In the genomic region with DNA sequence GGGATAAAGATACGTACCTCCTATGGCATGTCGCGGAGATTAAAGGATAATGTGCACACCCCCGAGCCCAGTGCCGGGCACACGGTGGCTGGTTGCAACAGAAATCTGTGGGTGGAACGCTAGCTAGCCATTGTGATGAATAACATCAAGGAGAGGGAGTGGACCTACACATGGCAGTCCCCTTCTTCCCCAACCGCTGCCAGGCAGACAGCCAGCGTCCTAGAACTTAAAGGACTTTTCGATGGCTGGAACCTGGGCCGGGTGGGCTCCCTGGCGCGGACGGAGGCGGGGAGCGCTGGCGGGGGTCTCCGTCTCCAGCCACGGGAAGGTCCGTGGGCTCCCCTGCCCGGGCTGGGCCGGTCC, we compare ENCODE assay signal across 8 cellular contexts. TPM values are rescaled to one million over a fixed set of nuclear protein-coding genes. Genes with fewer than 3 reads are reported as not detected.
DNase-seq lines count a peak whose midpoint lies in the region; ATAC-seq, FAIRE-seq and TF ChIP-seq lines count a peak whose summit lies in the region.

No MANE protein-coding gene starts in this region.

- DNase-seq in Peyer's patch (no peak), esophagus squamous epithelium (lab: John Stamatoyannopoulos, UW) (no peak), ovary (no peak), D721Med (ENCODE audit: insufficient read length, low spot score) (no peak)

- ATAC-seq in GM19395 (IDR thresholded peaks at IDR 0.05; ENCODE audit: unreplicated experiment) = peak; percentile 12
- no peak for ATAC-seq in HG03565 (IDR thresholded peaks at IDR 0.05; ENCODE audit: unreplicated experiment)
- ATAC-seq in GM18519 (IDR thresholded peaks at IDR 0.05; ENCODE audit: low FRiP score, unreplicated experiment) = no peak
- no peak for ATAC-seq in GM19463 (IDR thresholded peaks at IDR 0.05; ENCODE audit: unreplicated experiment)

- peak overlapping the region; percentile 45 to 83 (median 58) for H3K4me3 ChIP-seq in Peyer's patch
- H3K4me3 ChIP-seq in esophagus squamous epithelium = peak overlapping the region; percentile 59 to 89 (median 77)
- H3K4me3 ChIP-seq in ovary = peak overlapping the region; percentile 61

- H3K4me1 ChIP-seq in Peyer's patch (peaks cover 0 to 11% (median 8%) of the 10 kb centered on the region in 4 donors), esophagus squamous epithelium (peaks cover 5 to 54% (median 5%) of the 10 kb centered on the region in 3 donors), ovary (ENCODE audit: insufficient read depth) (peaks cover 7% of the 10 kb centered on the region)

- peaks cover 0 to 8% of the 10 kb centered on the region in 2 donors for H3K27me3 ChIP-seq in Peyer's patch
- peaks cover 0 to 63% (median 0%) of the 10 kb centered on the region in 4 donors for H3K27me3 ChIP-seq in esophagus squamous epithelium
- H3K27me3 ChIP-seq in ovary = no peaks in the 10 kb centered on the region

- H3K36me3 ChIP-seq in Peyer's patch = no peaks in the 10 kb centered on the region
- no peaks in the 10 kb centered on the region for H3K36me3 ChIP-seq in esophagus squamous epithelium
- no peaks in the 10 kb centered on the region for H3K36me3 ChIP-seq in ovary

- TF ChIP-seq POLR2A in Peyer's patch (IDR thresholded peaks at IDR 0.05) = no peak
- no peak for TF ChIP-seq POLR2A in esophagus squamous epithelium (IDR thresholded peaks at IDR 0.05)
- no peak for TF ChIP-seq POLR2A in ovary (IDR thresholded peaks at IDR 0.05)

- intact Hi-C loops in esophagus squamous epithelium (cut with DNase I) (loop anchor here (10.0 kb wide), 1 partner anchor 205 kb away; no protein-coding TSS in a partner anchor), ovary (cut with DNase I) (loop anchor here in 1 of 4 donors (5.0 kb wide), 1 partner anchor 208 kb away; no protein-coding TSS in a partner anchor)

- H3K9me3 ChIP-seq in Peyer's patch (no peaks in the 10 kb centered on the region), esophagus squamous epithelium (no peaks in the 10 kb centered on the region), ovary (no peaks in the 10 kb centered on the region)

- H3K27ac ChIP-seq in Peyer's patch = peak overlapping the region; percentile 49 to 85 (median 66)
- H3K27ac ChIP-seq in esophagus squamous epithelium = peak overlapping the region; percentile 81 to 93 (median 84)
- peak overlapping the region; percentile 89 to 91 for H3K27ac ChIP-seq in ovary

- no peak for TF ChIP-seq EP300 in ovary (IDR thresholded peaks at IDR 0.05)

- TF ChIP-seq CTCF in Peyer's patch (IDR thresholded peaks at IDR 0.05) (no peak), esophagus squamous epithelium (IDR thresholded peaks at IDR 0.05) (no peak), ovary (IDR thresholded peaks at IDR 0.05) (no peak), D721Med (IDR thresholded peaks at IDR 0.05; ENCODE audit: insufficient read depth, missing control alignments) (no peak)

- 0 to 27% methylated on average over 1 to 2 of the region's 22 CpGs for WGBS in esophagus squamous epithelium, 2 donors
- WGBS in ovary, 3 donors = 2 to 5% (median 4%) methylated on average over 21 to 22 of the region's 22 CpGs

- FAIRE-seq in D721Med (lab: Jason Lieb, UNC) = no peak

RNA-seq across cellular contexts. Expression of a gene that starts 0.3 kb away (rescaled TPM):
- total RNA-seq in Peyer's patch (10 to 100 TPM in 1 of 4 donors, 1 to 10 TPM in 3; 3.3 to 10.7 (median 6.3) TPM), esophagus squamous epithelium (10 to 100 TPM in 1 of 4 donors, 1 to 10 TPM in 3; 1.9 to 14.5 (median 4.1) TPM), ovary (10 to 100 TPM; 17.0 to 33.1 (median 23.2) TPM)
- polyA plus RNA-seq in ovary = 10 to 100 TPM; 18.4 to 28.4 TPM
